18 cellular contexts compared by ENCODE assay signal in genomic region chr12:47710283-47710682, GRCh38. TPM values are rescaled to one million over a fixed set of nuclear protein-coding genes. Genes with fewer than 3 reads are reported as not detected.
DNase-seq lines count a peak whose midpoint lies in the region; ATAC-seq and TF ChIP-seq lines count a peak whose summit lies in the region.
"Had no signal": no experiment of that assay in that cellular context is flagged by ENCODE, and none has a peak within 500 bp of the region (broad histone marks: within the 10 kb centered on the region; RNA-seq: fewer than 3 reads in every experiment).

No MANE protein-coding gene starts in this region.

- H3K9me2 ChIP-seq in SU-DHL-6 (replicated peaks; ENCODE audit: insufficient read depth, low read length), result no peaks in the 10 kb centered on the region

- peak overlapping the region in 2 of 4 donors; percentile 48 to 86 for H3K4me3 Mint-ChIP-seq in IgD-negative memory B cell

- TF ChIP-seq CTCF in SU-DHL-6 (IDR thresholded peaks at IDR 0.05; ENCODE audit: insufficient read depth, low read length, poor library complexity, severe bottlenecking) (no peak), neutrophil (IDR thresholded peaks at IDR 0.05) (no peak)

- DNase-seq in CD1c-positive myeloid dendritic cell (ENCODE audit: extremely low spot score) (peak; percentile 73), OCI-M1 (lab: John Stamatoyannopoulos, UW) (no peak), hepatic stellate cell (ENCODE audit: low spot score) (no peak)
- DNase-seq: EL, GF-D8, NCI-H1105 treated with DMSO at 0.1 percent for 48 hours, NCI-H2029 treated with DMSO at 0.1 percent for 48 hours, NCI-H226, NCI-H510A treated with DMSO at 0.1 percent for 48 hours, NCI-H748 treated with DMSO at 0.1 percent for 48 hours had no signal

- peak overlapping the region in 2 of 3 donors; percentile 46 to 61 for H3K27ac Mint-ChIP-seq in IgD-negative memory B cell

- no peak overlapping the region for H3K9ac ChIP-seq in SU-DHL-6 (ENCODE audit: low read length)

- H3F3A ChIP-seq in SU-DHL-6 (ENCODE audit: insufficient read depth), result peaks cover 12% of the 10 kb centered on the region; the same call in 1 of the 2 replicates

- H3K9me3 ChIP-seq in SU-DHL-6 (ENCODE audit: insufficient read depth, low read length), result no peaks in the 10 kb centered on the region
- no peaks in the 10 kb centered on the region for H3K9me3 ChIP-seq in neutrophil
- H3K9me3 ChIP-seq: SJSA1 had no signal

- no peak for ATAC-seq in GM21360 (IDR thresholded peaks at IDR 0.05; ENCODE audit: unreplicated experiment)
- ATAC-seq: K562, Right ventricle myocardium inferior had no signal

- H3K4me1 Mint-ChIP-seq in IgD-negative memory B cell, result peaks cover 34 to 47% (median 37%) of the 10 kb centered on the region in 3 donors

- no peaks in the 10 kb centered on the region for H3K27me3 Mint-ChIP-seq in IgD-negative memory B cell

- no peaks in the 10 kb centered on the region for H3K36me3 Mint-ChIP-seq in IgD-negative memory B cell

- H3K4me2 ChIP-seq in SU-DHL-6 (ENCODE audit: low read depth, low read length, poor library complexity, severe bottlenecking), result peak overlapping the region; percentile 25

- H3K4me3 ChIP-seq in SU-DHL-6 (ENCODE audit: insufficient read depth, low read length, poor library complexity, severe bottlenecking) (no peak overlapping the region), neutrophil (ENCODE audit: low read depth in 1 of 2, low read length in 1 of 2) (no peak overlapping the region)
- H3K4me3 ChIP-seq: K562, SJSA1 had no signal

- H2AFZ ChIP-seq in SU-DHL-6 (ENCODE audit: low read depth, low read length, severe bottlenecking), result no peak overlapping the region

- H3K4me1 ChIP-seq in neutrophil (ENCODE audit: control insufficient read depth in 1 of 2, insufficient read depth in 1 of 2, low read depth in 1 of 2, low read length in 1 of 2), result peaks cover 38 to 48% of the 10 kb centered on the region in 2 experiments

- H3K9me3 Mint-ChIP-seq in IgD-negative memory B cell, result no peaks in the 10 kb centered on the region

- peaks cover 6% of the 10 kb centered on the region for H3K79me2 ChIP-seq in SU-DHL-6 (ENCODE audit: insufficient read depth, low read length)

- H3K36me3 ChIP-seq in SU-DHL-6 (ENCODE audit: low read length) (no peaks in the 10 kb centered on the region), neutrophil (no peaks in the 10 kb centered on the region)

- H3K27ac ChIP-seq in SU-DHL-6 (ENCODE audit: low read depth, low read length) (no peak overlapping the region), neutrophil (peak overlapping the region; percentile 94)
- H3K27ac ChIP-seq: SJSA1 had no signal

- H3K27me3 ChIP-seq in SU-DHL-6 (ENCODE audit: low read length) (no peaks in the 10 kb centered on the region), neutrophil (no peaks in the 10 kb centered on the region)
- H3K27me3 ChIP-seq: SJSA1 had no signal

- H4K20me1 ChIP-seq in SU-DHL-6 (ENCODE audit: low read depth, low read length), result no peaks in the 10 kb centered on the region

RNA-seq across cellular contexts. Expression of gene RPAP3, which starts 4.5 kb away (rescaled TPM):
- 46.0 TPM for polyA plus RNA-seq in IgD-negative memory B cell

RNA-seq across cellular contexts. Expression of gene ENDOU, which starts 15.0 kb away (rescaled TPM):
- not detected for polyA plus RNA-seq in IgD-negative memory B cell
- polyA plus RNA-seq: BJ had no signal

RNA-seq across cellular contexts. Expression of gene RAPGEF3, which starts 48.4 kb away (rescaled TPM):
- 0.26 TPM for polyA plus RNA-seq in IgD-negative memory B cell
